27 cellular contexts compared by ENCODE assay signal in the genomic region with DNA sequence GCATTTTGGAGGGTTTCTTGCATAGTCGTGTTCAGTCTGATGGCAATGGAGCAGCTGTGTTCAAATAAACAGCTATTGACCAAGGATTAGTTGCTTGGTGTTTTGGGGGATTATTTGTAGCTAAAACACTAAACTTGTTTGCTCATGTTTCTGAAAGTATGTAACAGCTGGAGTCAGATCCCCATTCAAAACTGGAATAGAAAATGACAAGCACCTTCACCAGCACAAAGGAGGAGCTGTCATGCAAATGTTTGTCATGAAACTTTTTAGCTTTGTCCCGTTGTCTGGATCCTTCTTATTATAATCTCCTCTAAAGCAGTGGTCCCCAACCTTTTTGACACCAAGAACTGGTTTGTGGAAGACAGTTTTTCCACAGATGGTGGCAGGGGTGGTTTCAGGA.
"Had no signal": no experiment of that assay in that cellular context is flagged by ENCODE, and none has a peak within 500 bp of the region (broad histone marks: within the 10 kb centered on the region; RNA-seq: fewer than 3 reads in every experiment).

No MANE protein-coding gene starts in this region.

- H3K9me3 Mint-ChIP-seq: activated CD4-positive, alpha-beta memory T cell treated with anti-CD3 and anti-CD28 coated beads, Interleukin-2, amount 10 ng/mL, durations not matched to agents 7 days and 5 days had no signal

- H3K36me3 ChIP-seq: brain microvascular endothelial cell, gastrocnemius medialis, left lung, lower lobe of right lung, neural progenitor cell, transverse colon had no signal

- H3K4me1 Mint-ChIP-seq: stimulated activated naive B cell treated with anti-CD40 and anti-IgM and Interleukin-4, amounts not matched to agents 10 μg/mL and 1 μg/mL and 100 μg/mL, for 72 hours had no signal

- H3K4me1 ChIP-seq: gastrocnemius medialis, lower lobe of right lung, neural progenitor cell, parathyroid adenoma, psoas muscle, testis, transverse colon had no signal

- H3K27ac Mint-ChIP-seq: activated T-cell treated with anti-CD3 and anti-CD28 coated beads, Interleukin-2, amount 50 U/mL, for 24 hours; natural killer cell; neural progenitor cell; stimulated activated naive B cell treated with anti-CD40 and anti-IgM and Interleukin-4, amounts not matched to agents 10 μg/mL and 1 μg/mL and 100 μg/mL, for 72 hours had no signal

- H3K4me3 Mint-ChIP-seq: activated CD4-positive, alpha-beta memory T cell treated with anti-CD3 and anti-CD28 coated beads, Interleukin-2, amount 10 ng/mL, durations not matched to agents 7 days and 5 days; activated T-cell treated with anti-CD3 and anti-CD28 coated beads, Interleukin-2, amount 50 U/mL, for 24 hours; natural killer cell; neural progenitor cell; stimulated activated naive B cell treated with anti-CD40 and anti-IgM and Interleukin-4, amounts not matched to agents 10 μg/mL and 1 μg/mL and 100 μg/mL, for 72 hours had no signal

- H3K27ac ChIP-seq: brain microvascular endothelial cell, coronary artery, dorsolateral prefrontal cortex, gastrocnemius medialis, left lung, lower lobe of right lung, neural progenitor cell, parathyroid adenoma, psoas muscle, testis, transverse colon, VCaP had no signal

- H3K4me3 ChIP-seq: coronary artery, dorsolateral prefrontal cortex, gastrocnemius medialis, left lung, lower lobe of right lung, neural progenitor cell, psoas muscle, testis, transverse colon had no signal

- H3K4me2 ChIP-seq: neural progenitor cell had no signal

- ATAC-seq: gastrocnemius medialis; left lung; lower lobe of right lung; natural killer cell; psoas muscle; stimulated activated naive B cell treated with anti-CD40 and anti-IgM and Interleukin-4, amounts not matched to agents 10 μg/mL and 1 μg/mL and 100 μg/mL, for 72 hours had no signal

- H2AFZ ChIP-seq: neural progenitor cell, parathyroid adenoma had no signal

- H3K79me2 ChIP-seq: parathyroid adenoma had no signal

- DNase-seq: activated CD4-positive, alpha-beta memory T cell treated with anti-CD3 and anti-CD28 coated beads, Interleukin-2, amount 10 ng/mL, durations not matched to agents 7 days and 5 days; activated CD4-positive, alpha-beta T cell treated with anti-CD3 and anti-CD28 coated beads for 48 hours; activated CD8-positive, alpha-beta memory T cell treated with anti-CD3 and anti-CD28 coated beads, Interleukin-2, amount 50 U/mL, for 48 hours; activated gamma-delta T cell; activated naive CD4-positive, alpha-beta T cell treated with anti-CD3 and anti-CD28 coated beads, Interleukin-2, amount 50 U/mL, for 16 hours; activated T-cell treated with anti-CD3 and anti-CD28 coated beads, Interleukin-2, amount 50 U/mL, for 24 hours; amniotic stem cell; brain microvascular endothelial cell; dorsolateral prefrontal cortex; effector memory CD4-positive, alpha-beta T cell; gastrocnemius medialis; glutamatergic neuron; left lung; lower lobe of right lung; mesenchymal stem cell; natural killer cell; occipital lobe; psoas muscle; stimulated activated CD4-positive, alpha-beta T cell treated with anti-CD3 and anti-CD28 coated beads, Interleukin-15, amount 100 ng/mL, for 24 hours; stimulated activated CD4-positive, alpha-beta T cell treated with anti-CD3 and anti-CD28 coated beads, Interleukin-2, amount 100 ng/mL, for 24 hours; stimulated activated naive B cell treated with anti-CD40 and anti-IgM and Interleukin-4, amounts not matched to agents 10 μg/mL and 1 μg/mL and 100 μg/mL, for 72 hours; testis; transverse colon had no signal

- H3K9ac ChIP-seq: neural progenitor cell, parathyroid adenoma had no signal

- H3K27me3 ChIP-seq: brain microvascular endothelial cell, gastrocnemius medialis, left lung, neural progenitor cell, testis, transverse colon had no signal

- H3K9me3 ChIP-seq: gastrocnemius medialis, testis, transverse colon had no signal

- H3K27me3 Mint-ChIP-seq: activated T-cell treated with anti-CD3 and anti-CD28 coated beads, Interleukin-2, amount 50 U/mL, for 24 hours had no signal
